Comparison of ENCODE assay signal across 8 cellular contexts in genomic region chr17:35082073-35082657, GRCh38. TPM values are rescaled to one million over a fixed set of nuclear protein-coding genes. Genes with fewer than 3 reads are reported as not detected.
DNase-seq lines count a peak whose midpoint lies in the region; ATAC-seq, FAIRE-seq and TF ChIP-seq lines count a peak whose summit lies in the region.
"Had no signal": no experiment of that assay in that cellular context is flagged by ENCODE, and none has a peak within 500 bp of the region (broad histone marks: within the 10 kb centered on the region; RNA-seq: fewer than 3 reads in every experiment).

No MANE protein-coding gene starts in this region.

- peak overlapping the region; percentile 48; the same call in 1 of the 2 replicates for H3K9ac ChIP-seq in GM12878 (ENCODE audit: control insufficient read depth, insufficient read depth, low read length)

- peak; percentile 16 for DNase-seq in GM10266 (ENCODE audit: extremely low spot score)
- peak; percentile 66 for DNase-seq in NCI-H2107 treated with DMSO at 0.1 percent for 48 hours (lab: John Stamatoyannopoulos, UW; ENCODE audit: unreplicated experiment)
- no peak for DNase-seq in GM12878 (ENCODE audit: low read depth, low spot score)
- DNase-seq in osteoblast (ENCODE audit: insufficient read length, low spot score, missing footprints): no peak
- no peak for DNase-seq in spleen
- no peak for DNase-seq in ureter (ENCODE audit: low spot score)
- DNase-seq in DMS114 treated with DMSO at 0.1 percent for 48 hours (lab: John Stamatoyannopoulos, UW; ENCODE audit: unreplicated experiment): no peak

- TF ChIP-seq POLR2A in GM12878 (IDR thresholded peaks at IDR 0.05; ENCODE audit: low read depth, low read length) (no peak), spleen (IDR thresholded peaks at IDR 0.05) (no peak)

- TF ChIP-seq CTCF in GM10266 (IDR thresholded peaks at IDR 0.05; ENCODE audit: control insufficient read depth, insufficient read depth, low read depth, missing control alignments): no peak
- TF ChIP-seq CTCF in GM12878 (IDR thresholded peaks at IDR 0.05 in 2 of 3, conservative IDR thresholded peaks at IDR 0.05 in 1 of 3; ENCODE audit: control insufficient read depth in 2 of 3, extremely low read depth in 1 of 3, insufficient read depth in 1 of 3, low read depth in 3 of 3, low read length in 3 of 3): no peak
- TF ChIP-seq CTCF in osteoblast (IDR thresholded peaks at IDR 0.05; ENCODE audit: extremely low read depth, low read depth, low read length): no peak
- no peak for TF ChIP-seq CTCF in spleen (IDR thresholded peaks at IDR 0.05 in 8 of 11, conservative IDR thresholded peaks at IDR 0.05 in 3 of 11)

- H3K27me3 ChIP-seq in GM12878 (replicated peaks in 1 of 2; ENCODE audit: control insufficient read depth in 2 of 2, insufficient read depth in 2 of 2, low read length in 1 of 2) (no peaks in the 10 kb centered on the region), osteoblast (ENCODE audit: insufficient read depth, low read length) (no peaks in the 10 kb centered on the region), spleen (replicated peaks in 1 of 7) (no peaks in the 10 kb centered on the region)

- peaks cover 37% of the 10 kb centered on the region for H3K4me1 ChIP-seq in GM12878 (ENCODE audit: control insufficient read depth, insufficient read depth, low read length)
- peaks cover 22% of the 10 kb centered on the region for H3K4me1 ChIP-seq in osteoblast (ENCODE audit: insufficient read depth, low read length)
- H3K4me1 ChIP-seq in spleen: peaks cover 17 to 79% (median 52%) of the 10 kb centered on the region in 6 donors

- BruUV-seq in GM12878 (replicated peaks; lab: Mats Ljungman, UMichigan): no TSS peak

- POLR2A ChIA-PET in GM12878 (lab: Charles Lee): interaction anchor here (1.0 to 7.1 kb wide), 8 partner anchors 9 to 54 kb away, joined by 3 to 102 read pairs (median 4); partner anchors contain the start of gene RFFL

- no peaks in the 10 kb centered on the region for H3K9me3 ChIP-seq in GM12878 (replicated peaks; ENCODE audit: control insufficient read depth, insufficient read depth, low read length)
- H3K9me3 ChIP-seq in osteoblast (ENCODE audit: low read depth, low read length): no peaks in the 10 kb centered on the region
- no peaks in the 10 kb centered on the region for H3K9me3 ChIP-seq in spleen

- ATAC-seq in GM12878: peak; percentile 59

- H3K4me3 ChIP-seq in GM12878 (peak overlapping the region; percentile 28; the same call in 1 of the 2 replicates), osteoblast (ENCODE audit: insufficient read depth, low read length) (no peak overlapping the region), spleen (no peak overlapping the region)

- intact Hi-C loops in GM12878 (cut with micrococcal nuclease; ENCODE audit: unreplicated experiment) (no loop called here), spleen (cut with DNase I; ENCODE audit: low total_unique reads) (loop anchor here (10.0 kb wide), 1 partner anchor 57 kb away; no protein-coding TSS in a partner anchor)

- H4K20me1 ChIP-seq in GM12878 (ENCODE audit: control insufficient read depth, insufficient read depth) (no peaks in the 10 kb centered on the region), osteoblast (ENCODE audit: insufficient read depth, low read length) (peaks cover 9% of the 10 kb centered on the region)

- no peak for FAIRE-seq in GM12878 (lab: Jason Lieb, UNC)

- in situ Hi-C loops in GM12878 (cut with MboI): no loop called here

- H3K79me2 ChIP-seq in GM12878 (ENCODE audit: control insufficient read depth, insufficient read depth, low read length) (peaks cover 88% of the 10 kb centered on the region), osteoblast (ENCODE audit: insufficient read depth, low read length) (peaks cover 85% of the 10 kb centered on the region)

- RAD21 ChIA-PET in GM12878 (lab: Charles Lee; ENCODE audit: unreplicated experiment): interaction anchor here (1.1 to 17.8 kb wide), 8 partner anchors 11 to 456 kb away, joined by 4 to 452 read pairs (median 6); partner anchors contain the start of genes RFFL and SLFN12L

- no peak for TF ChIP-seq RAD21 in GM12878 (IDR thresholded peaks at IDR 0.05; ENCODE audit: insufficient read depth, low read depth, low read length)

- TF ChIP-seq EP300 in GM12878 (IDR thresholded peaks at IDR 0.05; ENCODE audit: borderline replicate concordance in 1 of 2, control insufficient read depth in 1 of 2, low read depth in 2 of 2, low read length in 2 of 2): no peak

- H3K27ac ChIP-seq in GM12878 (ENCODE audit: control insufficient read depth, insufficient read depth): peak overlapping the region; percentile 83
- no peak overlapping the region for H3K27ac ChIP-seq in osteoblast (ENCODE audit: low read depth, low read length)
- peak overlapping the region in 3 of 8 donors; percentile 27 to 45 (median 40) for H3K27ac ChIP-seq in spleen

- SMC1A ChIA-PET in GM12878 (lab: Charles Lee; ENCODE audit: uncharacterized antibody, unreplicated experiment): interaction anchor here (0.9 to 14.7 kb wide), 13 partner anchors 8 to 101 kb away, joined by 3 to 534 read pairs (median 4); partner anchors contain the start of gene RFFL

- H2AFZ ChIP-seq in GM12878 (ENCODE audit: control insufficient read depth, low read depth, low read length) (no peak overlapping the region), osteoblast (ENCODE audit: low read length) (no peak overlapping the region)

- WGBS in GM12878 (ENCODE audit: insufficient coverage, insufficient replicate concordance, low lambda C conversion rate, missing lambda C conversion rate): 2% methylated on average over 3 of the region's 3 CpGs
- 47 to 55% (median 48%) methylated on average over 3 of the region's 3 CpGs for WGBS in spleen, 5 donors

- H3K4me2 ChIP-seq in GM12878 (ENCODE audit: control insufficient read depth, insufficient read depth) (peak overlapping the region; percentile 73), osteoblast (ENCODE audit: insufficient read depth, low read length) (peak overlapping the region; percentile 6)

- H3K36me3 ChIP-seq in GM12878 (ENCODE audit: control insufficient read depth in 2 of 2, insufficient read depth in 2 of 2, low read length in 1 of 2) (no peaks in the 10 kb centered on the region; a peak in 1 of 4 replicates), osteoblast (ENCODE audit: insufficient read depth, low read length) (no peaks in the 10 kb centered on the region), spleen (no peaks in the 10 kb centered on the region)

- CTCF ChIA-PET in GM12878 (lab: Yijun Ruan, JAX): interaction anchor here (0.7 to 2.4 kb wide), 11 partner anchors 8 to 83 kb away, joined by 3 to 21 read pairs (median 5); partner anchors contain the start of gene RFFL

RNA-seq across cellular contexts. Expression of gene RFFL, which starts 18.7 kb away (rescaled TPM):
- 56.2 and 57.8 TPM in 2 replicates for total RNA-seq in GM12878 (2013; cell fraction: nucleolus; rRNA removed)
- total RNA-seq in GM12878 (2014; rRNA removed): 28.6 and 31.4 TPM in 2 replicates
- total RNA-seq in GM12878 (2014; rRNA removed; fragmentation: Illumina TruSeq; extraction: Trizol): 25.4 and 26.1 TPM in 2 replicates
- 37.4 and 38.3 TPM in 2 replicates for total RNA-seq in GM12878 (2021)
- 10.9 TPM for polyA plus RNA-seq in GM12878 (2011; ENCODE audit: low read depth)
- polyA plus RNA-seq in GM12878 (2011; rRNA removed): 51.1 and 56.1 TPM in 2 replicates
- 50.7 and 60.3 TPM in 2 replicates for polyA plus RNA-seq in GM12878 (2011; cell fraction: cytosol; rRNA removed)
- polyA plus RNA-seq in GM12878 (2011; cell fraction: nucleus; rRNA removed): 27.8 and 28.7 TPM in 2 replicates
- 18.2 and 21.3 TPM in 2 replicates for polyA plus RNA-seq in GM12878 (2012)
- polyA plus RNA-seq in GM12878 (2014; fragmentation: Illumina TruSeq; extraction: Trizol): 25.3 and 27.0 TPM in 2 replicates
- polyA plus RNA-seq in GM12878 (2014; fragmentation: Nextera tagmentation; extraction: Ambion mirVana): 1 to 10 TPM; 4.7 to 6.7 TPM
- 24.5 and 26.4 TPM in 2 replicates for polyA plus RNA-seq in GM12878 (2014; rRNA removed)
- polyA plus RNA-seq in GM12878 (2016; fragmentation: Nextera tagmentation; extraction: Ambion mirVana): 10 to 100 TPM; 26.7 to 31.0 TPM
- 133 and 190 TPM in 2 replicates for polyA minus RNA-seq in GM12878 (2011; rRNA and poly(A)+ RNA removed)
- 39.5 and 49.2 TPM in 2 replicates for polyA minus RNA-seq in GM12878 (2011; cell fraction: cytosol; rRNA and poly(A)+ RNA removed)
- polyA minus RNA-seq in GM12878 (2011; cell fraction: nucleus; rRNA and poly(A)+ RNA removed): 14.4 and 21.6 TPM in 2 replicates
- total RNA-seq in osteoblast: 15.2 and 15.6 TPM in 2 replicates
- total RNA-seq in spleen: 10 to 100 TPM; 28.1 to 39.7 (median 33.0) TPM
- polyA plus RNA-seq in spleen: 1 to 10 TPM; 5.7 to 9.2 (median 7.4) TPM
- total RNA-seq in ureter: 40.1 TPM

RNA-seq across cellular contexts. Expression of gene RAD51D, which starts 37.5 kb away (rescaled TPM):
- total RNA-seq in GM12878 (2013; cell fraction: nucleolus; rRNA removed): 37.0 and 41.3 TPM in 2 replicates
- total RNA-seq in GM12878 (2014; rRNA removed) (12.0 and 12.3 TPM in 2 replicates), GM12878 (2014; rRNA removed; fragmentation: Illumina TruSeq; extraction: Trizol) (10.0 and 11.5 TPM in 2 replicates), GM12878 (2021) (22.1 and 26.0 TPM in 2 replicates), osteoblast (14.8 and 19.7 TPM in 2 replicates), spleen (10 to 100 TPM in 6 of 7 donors, 1 to 10 TPM in 1; 9.0 to 24.1 (median 14.9) TPM), ureter (13.1 TPM)
- 4.8 TPM for polyA plus RNA-seq in GM12878 (2011; ENCODE audit: low read depth)
- polyA plus RNA-seq in GM12878 (2011; rRNA removed) (13.0 and 14.7 TPM in 2 replicates), GM12878 (2014; fragmentation: Illumina TruSeq; extraction: Trizol) (7.0 and 11.8 TPM in 2 replicates), GM12878 (2014; fragmentation: Nextera tagmentation; extraction: Ambion mirVana) (1 to 10 TPM; 2.6 to 4.9 TPM), GM12878 (2014; rRNA removed) (16.7 and 21.2 TPM in 2 replicates), GM12878 (2016; fragmentation: Nextera tagmentation; extraction: Ambion mirVana) (10 to 100 TPM; 24.2 to 29.3 TPM), spleen (1 to 10 TPM; 4.0 to 8.4 (median 5.5) TPM)
- polyA plus RNA-seq in GM12878 (2011; cell fraction: cytosol; rRNA removed): 14.6 and 17.3 TPM in 2 replicates
- 15.6 and 19.8 TPM in 2 replicates for polyA plus RNA-seq in GM12878 (2011; cell fraction: nucleus; rRNA removed)
- 8.8 and 8.9 TPM in 2 replicates for polyA plus RNA-seq in GM12878 (2012)
- polyA minus RNA-seq in GM12878 (2011; rRNA and poly(A)+ RNA removed): 13.0 and 22.6 TPM in 2 replicates
- polyA minus RNA-seq in GM12878 (2011; cell fraction: cytosol; rRNA and poly(A)+ RNA removed): 4.2 and 4.8 TPM in 2 replicates
- polyA minus RNA-seq in GM12878 (2011; cell fraction: nucleus; rRNA and poly(A)+ RNA removed): 9.3 and 21.4 TPM in 2 replicates

RNA-seq across cellular contexts. Expression of gene FNDC8, which starts 39.2 kb away (rescaled TPM):
- not detected in 2 replicates for total RNA-seq in GM12878 (2013; cell fraction: nucleolus; rRNA removed)
- total RNA-seq in GM12878 (2014; rRNA removed) (0.11 TPM in 1 of 2 replicates, not detected in the other), GM12878 (2014; rRNA removed; fragmentation: Illumina TruSeq; extraction: Trizol) (not detected in 2 replicates), GM12878 (2021) (0.15 TPM in 1 of 2 replicates, not detected in the other), osteoblast (not detected in 2 replicates), spleen (not detected), ureter (not detected)
- polyA plus RNA-seq in GM12878 (2011; ENCODE audit: low read depth): not detected
- polyA plus RNA-seq in GM12878 (2011; rRNA removed) (not detected in 2 replicates), GM12878 (2014; fragmentation: Illumina TruSeq; extraction: Trizol) (not detected in 2 replicates), GM12878 (2014; fragmentation: Nextera tagmentation; extraction: Ambion mirVana) (under 1 TPM in 1 of 2 experiments, not detected in 1; 0.06 TPM), GM12878 (2014; rRNA removed) (0.09 TPM in 1 of 2 replicates, not detected in the other), GM12878 (2016; fragmentation: Nextera tagmentation; extraction: Ambion mirVana) (not detected), spleen (under 1 TPM in 1 of 3 donors, not detected in 2; 0.10 TPM)
- polyA plus RNA-seq in GM12878 (2011; cell fraction: cytosol; rRNA removed): 0.06 TPM in 1 of 2 replicates, not detected in the other
- polyA plus RNA-seq in GM12878 (2011; cell fraction: nucleus; rRNA removed): not detected in 2 replicates
- polyA plus RNA-seq in GM12878 (2012): 0.27 TPM in 1 of 2 replicates, not detected in the other
- polyA minus RNA-seq in GM12878 (2011; rRNA and poly(A)+ RNA removed): not detected in 2 replicates
- not detected in 2 replicates for polyA minus RNA-seq in GM12878 (2011; cell fraction: cytosol; rRNA and poly(A)+ RNA removed)
- polyA minus RNA-seq in GM12878 (2011; cell fraction: nucleus; rRNA and poly(A)+ RNA removed): not detected in 2 replicates
- total RNA-seq: T-helper 2 cell treated with Interferon-gamma antibody and Interleukin-4, amounts not matched to agents 100 ng/mL and 5 ng/mL, for 36 hours had no signal

RNA-seq across cellular contexts. Expression of gene NLE1, which starts 59.9 kb away (rescaled TPM):
- 32.2 and 38.7 TPM in 2 replicates for total RNA-seq in GM12878 (2013; cell fraction: nucleolus; rRNA removed)
- total RNA-seq in GM12878 (2014; rRNA removed): 30.6 and 33.0 TPM in 2 replicates
- 17.9 and 18.3 TPM in 2 replicates for total RNA-seq in GM12878 (2014; rRNA removed; fragmentation: Illumina TruSeq; extraction: Trizol)
- total RNA-seq in GM12878 (2021): 33.5 and 39.1 TPM in 2 replicates
- 6.2 TPM for polyA plus RNA-seq in GM12878 (2011; ENCODE audit: low read depth)
- polyA plus RNA-seq in GM12878 (2011; rRNA removed): 9.8 and 17.3 TPM in 2 replicates
- polyA plus RNA-seq in GM12878 (2011; cell fraction: cytosol; rRNA removed): 28.5 and 41.6 TPM in 2 replicates
- polyA plus RNA-seq in GM12878 (2011; cell fraction: nucleus; rRNA removed): 44.7 and 56.2 TPM in 2 replicates
- polyA plus RNA-seq in GM12878 (2012): 14.8 and 16.9 TPM in 2 replicates
- 8.0 and 13.6 TPM in 2 replicates for polyA plus RNA-seq in GM12878 (2014; fragmentation: Illumina TruSeq; extraction: Trizol)
- 1 to 10 TPM; 2.4 to 5.5 TPM for polyA plus RNA-seq in GM12878 (2014; fragmentation: Nextera tagmentation; extraction: Ambion mirVana)
- polyA plus RNA-seq in GM12878 (2014; rRNA removed): 27.2 and 33.3 TPM in 2 replicates
- polyA plus RNA-seq in GM12878 (2016; fragmentation: Nextera tagmentation; extraction: Ambion mirVana): 10 to 100 TPM; 17.2 to 17.9 TPM
- 24.7 and 36.7 TPM in 2 replicates for polyA minus RNA-seq in GM12878 (2011; rRNA and poly(A)+ RNA removed)
- 5.9 and 6.2 TPM in 2 replicates for polyA minus RNA-seq in GM12878 (2011; cell fraction: cytosol; rRNA and poly(A)+ RNA removed)
- 18.6 and 28.9 TPM in 2 replicates for polyA minus RNA-seq in GM12878 (2011; cell fraction: nucleus; rRNA and poly(A)+ RNA removed)
- 13.3 and 15.6 TPM in 2 replicates for total RNA-seq in osteoblast
- total RNA-seq in spleen: 10 to 100 TPM in 6 of 7 donors, 1 to 10 TPM in 1; 9.8 to 17.3 (median 12.5) TPM
- 1 to 10 TPM; 5.8 to 9.6 (median 8.8) TPM for polyA plus RNA-seq in spleen
- 20.0 TPM for total RNA-seq in ureter

Comparison
In these comparisons a context has a peak if more than half of its experiments do, and no peak if none do; other contexts are left out.
1. DNase-seq: peak in GM10266 (single experiment) and NCI-H2107 treated with DMSO at 0.1 percent for 48 hours (single experiment); none in GM12878 (single experiment), osteoblast (single experiment), spleen (single experiment), ureter (single experiment) and DMS114 treated with DMSO at 0.1 percent for 48 hours (single experiment).